37 cellular contexts compared by ENCODE assay signal in the genomic region with DNA sequence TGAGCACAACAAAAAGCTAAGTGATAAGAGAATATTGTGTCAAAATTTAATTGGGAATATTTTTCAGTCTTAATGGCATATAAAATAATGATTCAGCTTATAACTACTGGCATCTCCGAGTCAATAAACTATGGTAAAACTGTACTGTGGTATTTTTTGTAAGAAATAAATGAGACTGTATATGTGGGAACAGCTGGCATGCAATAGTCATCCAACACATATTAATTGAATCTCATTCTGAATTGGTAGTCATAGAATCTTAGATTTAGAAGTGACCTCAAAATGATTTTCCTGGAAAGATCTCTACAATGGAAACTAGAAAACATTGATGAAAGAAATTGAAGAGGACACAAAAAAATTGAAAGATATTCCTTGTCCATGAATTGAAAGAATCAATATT.
"Had no signal": no experiment of that assay in that cellular context is flagged by ENCODE, and none has a peak within 500 bp of the region (broad histone marks: within the 10 kb centered on the region; RNA-seq: fewer than 3 reads in every experiment).

No MANE protein-coding gene starts in this region.

- H3K27me3 ChIP-seq: MG63 had no signal

- DNase-seq: Karpas-422, Kasumi-1, MG63, MM.1S, MV-4-11, NCI-H1048, NCI-H1092, NCI-H1092 treated with DMSO at 0.1 percent for 48 hours, NCI-H1105, NCI-H1105 treated with DMSO at 0.1 percent for 48 hours, NCI-H1417, NCI-H1417 treated with DMSO at 0.1 percent for 48 hours, NCI-H1436, NCI-H1436 treated with DMSO at 0.1 percent for 48 hours, NCI-H146, NCI-H1694, NCI-H1694 treated with DMSO at 0.1 percent for 48 hours, NCI-H187, NCI-H187 treated with DMSO at 0.1 percent for 48 hours, NCI-H1930, NCI-H2029, NCI-H2029 treated with DMSO at 0.1 percent for 48 hours, NCI-H2081, NCI-H2081 treated with DMSO at 0.1 percent for 48 hours, NCI-H2107, NCI-H2171, NCI-H2171 treated with DMSO at 0.1 percent for 48 hours, NCI-H2227 treated with DMSO at 0.1 percent for 48 hours, NCI-H226, NCI-H345, NCI-H446, NCI-H446 treated with DMSO at 0.1 percent for 48 hours, NCI-H510A, NCI-H510A treated with DMSO at 0.1 percent for 48 hours, NCI-H524, NCI-H524 treated with DMSO at 0.1 percent for 48 hours, NCI-H526 had no signal

- H3K4me3 ChIP-seq: MG63 had no signal
